ENCODE assay signal across 13 cellular contexts in the genomic region with DNA sequence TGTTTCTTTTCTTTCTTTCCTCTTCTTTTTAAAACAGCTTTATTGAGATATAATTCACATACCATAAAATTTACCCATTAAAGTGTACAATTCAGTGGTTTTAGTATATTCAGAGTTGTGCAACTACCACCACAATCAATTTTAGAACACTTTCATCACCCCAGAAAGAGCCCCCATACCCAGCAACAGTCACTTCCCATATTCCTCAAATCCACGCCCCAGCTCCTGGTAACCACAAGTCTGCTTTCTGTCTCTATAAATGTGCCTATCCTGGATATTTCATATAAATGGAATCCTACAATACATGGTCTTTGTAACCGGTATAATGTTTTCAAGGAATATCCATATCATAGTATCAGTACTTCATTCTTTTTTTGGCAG. TPM values are rescaled to one million over a fixed set of nuclear protein-coding genes. Genes with fewer than 3 reads are reported as not detected.
DNase-seq lines count a peak whose midpoint lies in the region; ATAC-seq, FAIRE-seq and TF ChIP-seq lines count a peak whose summit lies in the region.
"Had no signal": no experiment of that assay in that cellular context is flagged by ENCODE, and none has a peak within 500 bp of the region (broad histone marks: within the 10 kb centered on the region; RNA-seq: fewer than 3 reads in every experiment).

No MANE protein-coding gene starts in this region.

- H2AFZ ChIP-seq in KMS-11 (ENCODE audit: low read depth): no peak overlapping the region
- H2AFZ ChIP-seq in astrocyte (ENCODE audit: low read depth, low read length): no peak overlapping the region

- H3K27me3 Mint-ChIP-seq in CD14-positive monocyte (ENCODE audit: low read depth in 3 of 3) (peaks cover 0 to 3% (median 1%) of the 10 kb centered on the region in 3 donors), astrocyte (ENCODE audit: low read depth, unreplicated experiment) (no peaks in the 10 kb centered on the region), osteocyte (ENCODE audit: unreplicated experiment) (no peaks in the 10 kb centered on the region)

- H3K27ac Mint-ChIP-seq in CD14-positive monocyte (peak overlapping the region; percentile 96 to 100 (median 100)), astrocyte (ENCODE audit: unreplicated experiment) (no peak overlapping the region), osteocyte (ENCODE audit: unreplicated experiment) (peak overlapping the region; percentile 73)

- H3K27ac ChIP-seq in KMS-11 (peak overlapping the region; percentile 93), astrocyte (ENCODE audit: low read depth, low read length) (no peak overlapping the region)

- H3K36me3 Mint-ChIP-seq in CD14-positive monocyte (peaks cover 41 to 58% of the 10 kb centered on the region in 2 donors), astrocyte (ENCODE audit: low read depth, unreplicated experiment) (peaks cover 2% of the 10 kb centered on the region), osteocyte (ENCODE audit: unreplicated experiment) (peaks cover 13% of the 10 kb centered on the region)

- intact Hi-C loops in CD14-positive monocyte (cut with micrococcal nuclease): no loop called here

- no peaks in the 10 kb centered on the region for H3K9me3 ChIP-seq in astrocyte (ENCODE audit: insufficient read depth, low read depth, low read length)

- H3K4me2 ChIP-seq in KMS-11: peak overlapping the region; percentile 86
- H3K4me2 ChIP-seq in astrocyte (ENCODE audit: low read length): no peak overlapping the region

- H3K36me3 ChIP-seq in KMS-11 (ENCODE audit: insufficient read depth): no peaks in the 10 kb centered on the region
- no peaks in the 10 kb centered on the region for H3K36me3 ChIP-seq in astrocyte (ENCODE audit: insufficient read depth, low read length)

- FAIRE-seq in astrocyte (lab: Jason Lieb, UNC): no peak
- FAIRE-seq: bronchial epithelial cell, kidney had no signal

- H3K4me3 ChIP-seq in KMS-11 (IDR thresholded peaks at IDR 0.05; ENCODE audit: insufficient read depth, low read depth, low read length) (no peak overlapping the region), astrocyte (ENCODE audit: insufficient read depth, low read depth, low read length) (no peak overlapping the region), foreskin fibroblast (ENCODE audit: low read depth in 1 of 2, low read length in 2 of 2) (no peak overlapping the region)

- H4K20me1 ChIP-seq in KMS-11 (ENCODE audit: insufficient read depth) (peaks cover 16% of the 10 kb centered on the region; the same call in 1 of the 2 replicates), astrocyte (ENCODE audit: insufficient read depth, low read length) (peaks cover 80% of the 10 kb centered on the region)

- peak overlapping the region; percentile 38 to 81 for H3K4me3 Mint-ChIP-seq in CD14-positive monocyte
- peak overlapping the region; percentile 14 for H3K4me3 Mint-ChIP-seq in astrocyte (ENCODE audit: unreplicated experiment)
- H3K4me3 Mint-ChIP-seq in osteocyte (ENCODE audit: unreplicated experiment): no peak overlapping the region

- H3K4me1 ChIP-seq in KMS-11 (ENCODE audit: low read depth, poor library complexity, severe bottlenecking) (peaks cover 86% of the 10 kb centered on the region), astrocyte (ENCODE audit: insufficient read depth, low read length) (peaks cover 34% of the 10 kb centered on the region)

- peak overlapping the region; percentile 8; the same call in 1 of the 2 replicates for H3K9ac ChIP-seq in KMS-11
- no peak overlapping the region for H3K9ac ChIP-seq in astrocyte (ENCODE audit: low read length)

- TF ChIP-seq CTCF in CD14-positive monocyte (IDR thresholded peaks at IDR 0.05): no peak
- TF ChIP-seq CTCF in KMS-11 (conservative IDR thresholded peaks at IDR 0.05; ENCODE audit: low read depth, low read length): no peak
- TF ChIP-seq CTCF in astrocyte (IDR thresholded peaks at IDR 0.05; ENCODE audit: insufficient read depth, low read depth, low read length): no peak
- no peak for TF ChIP-seq CTCF in osteocyte (IDR thresholded peaks at IDR 0.05)
- no peak for TF ChIP-seq CTCF in foreskin fibroblast (IDR thresholded peaks at IDR 0.05; ENCODE audit: low read depth, low read length)

- no peak for ATAC-seq in activated CD4-positive, CD25-positive, alpha-beta regulatory T cell treated with anti-CD3 and anti-CD28 coated beads, Interleukin-2, amount 50 U/mL, for 24 hours

- no peak for DNase-seq in CD14-positive monocyte (ENCODE audit: low spot score)
- DNase-seq in astrocyte (ENCODE audit: low read depth): no peak
- DNase-seq in osteocyte (ENCODE audit: extremely low spot score, unreplicated experiment): no peak
- DNase-seq in effector CD4-positive, alpha-beta T cell: no peak
- DNase-seq in iPS-NIHi11 (ENCODE audit: low spot score): no peak
- no peak for DNase-seq in foreskin fibroblast
- DNase-seq: HCEC 1CT, KG1, kidney had no signal

- H3K9me3 Mint-ChIP-seq in CD14-positive monocyte: no peaks in the 10 kb centered on the region
- no peaks in the 10 kb centered on the region for H3K9me3 Mint-ChIP-seq in astrocyte (ENCODE audit: unreplicated experiment)
- no peaks in the 10 kb centered on the region for H3K9me3 Mint-ChIP-seq in osteocyte (ENCODE audit: unreplicated experiment)

- H3K27me3 ChIP-seq in KMS-11 (ENCODE audit: insufficient read depth, low read depth) (no peaks in the 10 kb centered on the region), astrocyte (ENCODE audit: insufficient read depth, low read length) (no peaks in the 10 kb centered on the region)

- H3K4me1 Mint-ChIP-seq in CD14-positive monocyte: peaks cover 96% of the 10 kb centered on the region
- H3K4me1 Mint-ChIP-seq in astrocyte (ENCODE audit: low read depth, unreplicated experiment): peaks cover 34% of the 10 kb centered on the region
- H3K4me1 Mint-ChIP-seq in osteocyte (ENCODE audit: unreplicated experiment): peaks cover 78% of the 10 kb centered on the region

- H3K79me2 ChIP-seq in KMS-11 (ENCODE audit: insufficient read depth, low read depth) (peaks cover 99% of the 10 kb centered on the region), astrocyte (ENCODE audit: insufficient read depth, low read length) (peaks cover 78% of the 10 kb centered on the region)

RNA-seq across cellular contexts. Expression of a gene that starts 19.4 kb away (rescaled TPM):
- polyA plus RNA-seq in CD14-positive monocyte: 10 to 100 TPM; 14.9 to 29.4 TPM
- total RNA-seq in astrocyte (37.6 and 38.8 TPM in 2 replicates), osteocyte (62.6 and 65.2 TPM in 2 replicates)

RNA-seq across cellular contexts. Expression of a gene that starts 36.2 kb away (rescaled TPM):
- polyA plus RNA-seq in CD14-positive monocyte: not detected
- total RNA-seq in astrocyte (0.34 and 0.43 TPM in 2 replicates), osteocyte (0.40 TPM in 1 of 2 replicates, not detected in the other)
- total RNA-seq: urinary bladder had no signal

RNA-seq across cellular contexts. Expression of a gene that starts 40.7 kb away (rescaled TPM):
- under 1 TPM in 1 of 2 donors, not detected in 1; 0.11 TPM for polyA plus RNA-seq in CD14-positive monocyte
- total RNA-seq in astrocyte (6.4 and 14.4 TPM in 2 replicates), osteocyte (6.7 and 10.8 TPM in 2 replicates)
